ENCODE assay signal across 31 cellular contexts in the genomic region with DNA sequence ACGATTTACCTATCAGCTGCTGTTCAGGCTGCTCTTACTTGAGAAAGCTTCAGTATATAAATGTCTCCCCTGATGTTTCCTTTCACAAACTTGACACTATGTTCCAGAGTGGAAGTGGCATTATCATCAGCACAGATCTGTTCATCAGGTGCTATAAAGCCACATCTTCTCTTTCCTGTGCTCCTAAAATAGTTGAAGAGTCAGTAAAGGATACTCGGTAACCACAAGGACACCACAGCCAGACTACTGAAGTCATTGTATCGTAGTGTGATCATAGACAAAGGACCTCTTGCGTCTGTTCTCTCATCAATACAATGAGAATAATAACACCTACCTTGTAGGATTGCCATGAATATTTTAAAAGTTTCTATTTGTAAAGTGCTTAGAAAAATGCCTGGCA.
"Had no signal": no experiment of that assay in that cellular context is flagged by ENCODE, and none has a peak within 500 bp of the region (broad histone marks: within the 10 kb centered on the region; RNA-seq: fewer than 3 reads in every experiment).

No MANE protein-coding gene starts in this region.

- H3K79me2 ChIP-seq: hepatocyte had no signal

- H3K27me3 ChIP-seq: adrenal gland, body of pancreas, esophagus muscularis mucosa, foreskin keratinocyte, gastrocnemius medialis, heart left ventricle, hepatocyte had no signal

- H3K27ac ChIP-seq: adrenal gland, body of pancreas, esophagus muscularis mucosa, foreskin keratinocyte, gastrocnemius medialis, heart left ventricle, hepatocyte had no signal

- H2AFZ ChIP-seq: hepatocyte had no signal

- ATAC-seq: activated CD4-positive, alpha-beta T cell treated with anti-CD3 and anti-CD28 coated beads for 36 hours; activated CD8-positive, alpha-beta memory T cell treated with anti-CD3 and anti-CD28 coated beads, Interleukin-2, amount 10 ng/mL, durations not matched to agents 7 days and 5 days; activated CD8-positive, alpha-beta T cell treated with anti-CD3 and anti-CD28 coated beads, Interleukin-2, amount 10 ng/mL, durations not matched to agents 7 days and 5 days; activated naive CD8-positive, alpha-beta T cell treated with anti-CD3 and anti-CD28 coated beads, Interleukin-2, amount 50 U/mL, for 24 hours; body of pancreas; effector memory CD8-positive, alpha-beta T cell; foreskin keratinocyte; gastrocnemius medialis; heart left ventricle had no signal

- H3K4me3 ChIP-seq: adrenal gland, body of pancreas, esophagus muscularis mucosa, gastrocnemius medialis, heart left ventricle, hepatocyte had no signal

- FAIRE-seq: colon had no signal

- H3K9me3 ChIP-seq: adrenal gland, body of pancreas, esophagus muscularis mucosa, gastrocnemius medialis had no signal

- H3K4me1 ChIP-seq: adrenal gland, body of pancreas, esophagus muscularis mucosa, foreskin keratinocyte, gastrocnemius medialis, heart left ventricle had no signal

- DNase-seq: activated CD4-positive, alpha-beta memory T cell treated with anti-CD3 and anti-CD28 coated beads for 36 hours; activated CD4-positive, alpha-beta T cell treated with anti-CD3 and anti-CD28 coated beads for 36 hours; activated CD4-positive, alpha-beta T cell treated with anti-CD3 and anti-CD28 coated beads, Interleukin-2, amount 10 ng/mL, durations not matched to agents 24 days and 14 days; activated CD4-positive, CD25-positive, alpha-beta regulatory T cell; activated CD4-positive, CD25-positive, alpha-beta regulatory T cell treated with anti-CD3 and anti-CD28 coated beads, Interleukin-2, amount 50 U/mL, for 72 hours; activated CD8-positive, alpha-beta memory T cell treated with anti-CD3 and anti-CD28 coated beads, Interleukin-2, amount 10 ng/mL, durations not matched to agents 7 days and 5 days; activated CD8-positive, alpha-beta memory T cell treated with anti-CD3 and anti-CD28 coated beads, Interleukin-2, amount 50 U/mL, for 4 hours; activated CD8-positive, alpha-beta T cell treated with anti-CD3 and anti-CD28 coated beads, Interleukin-2, amount 10 ng/mL, durations not matched to agents 7 days and 5 days; activated effector memory CD4-positive, alpha-beta T cell treated with anti-CD3 and anti-CD28 coated beads, Interleukin-2, amount 50 U/mL, for 16 hours; activated naive CD4-positive, alpha-beta T cell treated with anti-CD3 and anti-CD28 coated beads for 36 hours; activated naive CD8-positive, alpha-beta T cell treated with anti-CD3 and anti-CD28 coated beads for 36 hours; activated naive CD8-positive, alpha-beta T cell treated with anti-CD3 and anti-CD28 coated beads, Interleukin-2, amount 50 U/mL, for 24 hours; activated T-cell treated with anti-CD3 and anti-CD28 coated beads, Interleukin-2, amount 50 U/mL, for 1 hour; activated T-cell treated with anti-CD3 and anti-CD28 coated beads, Interleukin-2, amount 50 U/mL, for 48 hours; adrenal gland; amygdala; aorta; body of pancreas; caudate nucleus; cortex of kidney; dermis blood vessel endothelial cell; effector CD4-positive, alpha-beta T cell; effector memory CD8-positive, alpha-beta T cell; erythroblast; foreskin keratinocyte; gastrocnemius medialis; glutamatergic neuron; heart left ventricle had no signal

- H3K36me3 ChIP-seq: adrenal gland, esophagus muscularis mucosa, gastrocnemius medialis, heart left ventricle had no signal

- H3K4me2 ChIP-seq: hepatocyte had no signal
